ENCODE assay signal across 1 cellular context in genomic region chr2:36370281-36370680, GRCh38.
TF ChIP-seq lines count a peak whose summit lies in the region.

No MANE protein-coding gene starts in this region.

TF ChIP-seq in HepG2, 621 proteins besides CTCF, POLR2A, EP300 and RAD21 (continued from another document):
- TF ChIP-seq ARID5B (CRISPR knock-in tag; IDR thresholded peaks at IDR 0.05) (no peak), ATM (IDR thresholded peaks at IDR 0.05; ENCODE audit: borderline replicate concordance) (no peak), CC2D1A (CRISPR knock-in tag; IDR thresholded peaks at IDR 0.05) (no peak), ZNF282 (IDR thresholded peaks at IDR 0.05; ENCODE audit: partially characterized antibody) (no peak), ZBTB20 (CRISPR knock-in tag; IDR thresholded peaks at IDR 0.05; ENCODE audit: borderline replicate concordance, low read depth) (no peak), EED (CRISPR knock-in tag; IDR thresholded peaks at IDR 0.05) (no peak)
- TF ChIP-seq, protein P1, sequence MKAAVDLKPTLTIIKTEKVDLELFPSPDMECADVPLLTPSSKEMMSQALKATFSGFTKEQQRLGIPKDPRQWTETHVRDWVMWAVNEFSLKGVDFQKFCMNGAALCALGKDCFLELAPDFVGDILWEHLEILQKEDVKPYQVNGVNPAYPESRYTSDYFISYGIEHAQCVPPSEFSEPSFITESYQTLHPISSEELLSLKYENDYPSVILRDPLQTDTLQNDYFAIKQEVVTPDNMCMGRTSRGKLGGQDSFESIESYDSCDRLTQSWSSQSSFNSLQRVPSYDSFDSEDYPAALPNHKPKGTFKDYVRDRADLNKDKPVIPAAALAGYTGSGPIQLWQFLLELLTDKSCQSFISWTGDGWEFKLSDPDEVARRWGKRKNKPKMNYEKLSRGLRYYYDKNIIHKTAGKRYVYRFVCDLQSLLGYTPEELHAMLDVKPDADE (CRISPR knock-in tag; IDR thresholded peaks at IDR 0.05) = no peak
